ENCODE assay signal across 21 cellular contexts in the genomic region with DNA sequence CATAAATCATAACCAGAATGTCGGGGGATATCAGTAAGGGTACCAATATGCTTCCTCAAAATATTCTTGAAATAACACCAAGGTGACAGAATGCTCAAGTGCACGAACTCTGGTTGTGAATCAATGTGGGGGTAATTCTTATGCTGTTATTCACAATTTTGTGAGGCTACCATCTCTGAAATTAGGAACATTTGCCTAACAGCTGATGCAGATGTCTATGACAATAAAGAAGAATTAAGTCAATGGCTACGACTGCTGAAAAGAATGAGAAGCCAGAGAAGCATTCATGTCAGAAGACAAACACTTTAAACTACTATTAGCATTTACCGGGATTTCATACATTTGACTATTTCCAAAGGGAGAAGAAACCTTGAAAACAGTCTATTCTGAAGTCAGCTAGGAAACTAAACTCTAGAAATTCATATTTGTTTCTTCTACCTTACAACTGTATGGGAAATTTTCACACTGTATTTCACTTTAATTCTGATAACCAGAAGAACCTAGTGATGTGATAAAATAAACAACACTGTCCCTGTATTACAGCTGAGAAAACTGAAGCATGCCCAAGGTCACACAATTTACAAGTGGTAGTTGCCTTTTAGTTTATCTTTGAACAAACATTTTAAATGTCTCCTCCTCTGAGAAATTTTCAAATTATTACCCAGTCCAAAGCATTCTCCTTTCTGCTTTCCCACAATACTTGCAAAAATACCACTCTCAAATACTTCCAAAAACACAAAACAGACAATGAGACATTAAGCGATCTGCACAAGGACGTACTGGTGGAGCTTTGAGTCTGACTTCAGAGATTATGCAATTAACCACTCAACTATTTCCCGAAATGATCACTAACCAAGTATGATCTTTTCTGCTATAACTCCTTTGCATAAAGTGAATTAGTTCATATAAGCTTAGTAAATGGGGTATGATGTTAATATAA. TPM values are rescaled to one million over a fixed set of nuclear protein-coding genes. Genes with fewer than 3 reads are reported as not detected.
DNase-seq lines count a peak whose midpoint lies in the region; ATAC-seq, FAIRE-seq and TF ChIP-seq lines count a peak whose summit lies in the region.
"Had no signal": no experiment of that assay in that cellular context is flagged by ENCODE, and none has a peak within 500 bp of the region (broad histone marks: within the 10 kb centered on the region; RNA-seq: fewer than 3 reads in every experiment).

No MANE protein-coding gene starts in this region.

- H3K27me3 Mint-ChIP-seq in WTC11 (ENCODE audit: low read depth): no peaks in the 10 kb centered on the region
- H3K27me3 Mint-ChIP-seq: activated CD4-positive, alpha-beta T cell treated with anti-CD3 and anti-CD28 coated beads, Interleukin-2, amount 10 ng/mL, durations not matched to agents 24 days and 14 days; activated CD8-positive, alpha-beta memory T cell treated with anti-CD3 and anti-CD28 coated beads, Interleukin-2, amount 10 ng/mL, durations not matched to agents 7 days and 5 days; activated naive CD8-positive, alpha-beta T cell treated with anti-CD3 and anti-CD28 coated beads, Interleukin-2, amount 10 ng/mL, durations not matched to agents 7 days and 5 days had no signal

- H3K4me2 ChIP-seq in smooth muscle cell: peak overlapping the region; percentile 47
- H3K4me2 ChIP-seq: A549 had no signal

- no peak overlapping the region for H3K4me3 ChIP-seq in smooth muscle cell
- H3K4me3 ChIP-seq: A549, colonic mucosa, heart left ventricle, lung, suprapubic skin, vagina had no signal

- H3K4me3 Mint-ChIP-seq in WTC11: peak overlapping the region; percentile 32
- H3K4me3 Mint-ChIP-seq: activated CD4-positive, alpha-beta T cell treated with anti-CD3 and anti-CD28 coated beads, Interleukin-2, amount 10 ng/mL, durations not matched to agents 24 days and 14 days; activated CD8-positive, alpha-beta memory T cell treated with anti-CD3 and anti-CD28 coated beads, Interleukin-2, amount 10 ng/mL, durations not matched to agents 7 days and 5 days; activated naive CD8-positive, alpha-beta T cell treated with anti-CD3 and anti-CD28 coated beads, Interleukin-2, amount 10 ng/mL, durations not matched to agents 7 days and 5 days had no signal

- TF ChIP-seq CTCF in WTC11 (IDR thresholded peaks at IDR 0.05) (no peak), smooth muscle cell (IDR thresholded peaks at IDR 0.05; ENCODE audit: borderline replicate concordance, insufficient read depth, poor library complexity, severe bottlenecking) (no peak)

- no peak for ATAC-seq in WTC11
- ATAC-seq in stimulated activated naive CD8-positive, alpha-beta T cell treated with anti-CD3 and anti-CD28 coated beads, Interleukin-15, Interleukin-2, amounts not matched to agents 100 U/mL and 50 U/mL, for 24 hours: no peak
- ATAC-seq: A549; activated CD8-positive, alpha-beta memory T cell treated with anti-CD3 and anti-CD28 coated beads, Interleukin-2, amount 10 ng/mL, durations not matched to agents 7 days and 5 days; Right ventricle myocardium inferior; sciatic nerve had no signal

- H3K27ac Mint-ChIP-seq in WTC11: peak overlapping the region; percentile 83
- H3K27ac Mint-ChIP-seq: activated CD4-positive, alpha-beta T cell treated with anti-CD3 and anti-CD28 coated beads, Interleukin-2, amount 10 ng/mL, durations not matched to agents 24 days and 14 days; activated CD8-positive, alpha-beta memory T cell treated with anti-CD3 and anti-CD28 coated beads, Interleukin-2, amount 10 ng/mL, durations not matched to agents 7 days and 5 days; activated naive CD8-positive, alpha-beta T cell treated with anti-CD3 and anti-CD28 coated beads, Interleukin-2, amount 10 ng/mL, durations not matched to agents 7 days and 5 days had no signal

- DNase-seq in SIG-M5 treated with dmso at 0.1 percent for 504 hours (lab: John Stamatoyannopoulos, UW; ENCODE audit: unreplicated experiment) (peak; percentile 11), SIG-M5 (lab: John Stamatoyannopoulos, UW) (no peak), WTC11 (ENCODE audit: low spot score) (no peak), smooth muscle cell (lab: John Stamatoyannopoulos, UW; ENCODE audit: unreplicated experiment) (no peak), H54 (ENCODE audit: insufficient read length, low spot score) (no peak), DMS153 (lab: John Stamatoyannopoulos, UW) (no peak)
- DNase-seq in stimulated activated naive CD8-positive, alpha-beta T cell treated with anti-CD3 and anti-CD28 coated beads, Interleukin-15, Interleukin-2, amounts not matched to agents 100 U/mL and 50 U/mL, for 24 hours: no peak
- DNase-seq: activated CD4-positive, alpha-beta T cell treated with anti-CD3 and anti-CD28 coated beads, Interleukin-2, amount 10 ng/mL, durations not matched to agents 24 days and 14 days; activated CD8-positive, alpha-beta memory T cell treated with anti-CD3 and anti-CD28 coated beads, Interleukin-2, amount 10 ng/mL, durations not matched to agents 7 days and 5 days; activated naive CD8-positive, alpha-beta T cell treated with anti-CD3 and anti-CD28 coated beads, Interleukin-2, amount 10 ng/mL, durations not matched to agents 7 days and 5 days; colonic mucosa; heart left ventricle had no signal

- H3K4me1 ChIP-seq in smooth muscle cell (ENCODE audit: low read depth): peaks cover 18% of the 10 kb centered on the region
- H3K4me1 ChIP-seq: colonic mucosa had no signal

- peaks cover 58% of the 10 kb centered on the region for H3K4me1 Mint-ChIP-seq in WTC11

- H3F3A ChIP-seq in smooth muscle cell (ENCODE audit: low read depth): no peaks in the 10 kb centered on the region

- H3K9ac ChIP-seq in smooth muscle cell (ENCODE audit: low read depth): no peak overlapping the region

- no peak for TF ChIP-seq POLR2A in H54 (IDR thresholded peaks at IDR 0.05; ENCODE audit: low read depth, low read length)

- CTCF ChIA-PET in WTC11 (lab: Charles Lee): no interaction called here

- H4K20me1 ChIP-seq in smooth muscle cell (ENCODE audit: low read depth): peaks cover 48% of the 10 kb centered on the region

- POLR2A ChIA-PET in WTC11 (lab: Charles Lee): no interaction called here

- FAIRE-seq in islet of Langerhans (lab: Jason Lieb, UNC): peak; percentile 79
- FAIRE-seq in H54 (lab: Jason Lieb, UNC): no peak
- FAIRE-seq: A549, G401.6 had no signal

- H3K9me3 Mint-ChIP-seq in WTC11: peaks cover 12% of the 10 kb centered on the region
- H3K9me3 Mint-ChIP-seq: activated CD4-positive, alpha-beta T cell treated with anti-CD3 and anti-CD28 coated beads, Interleukin-2, amount 10 ng/mL, durations not matched to agents 24 days and 14 days had no signal

- no peaks in the 10 kb centered on the region for H3K27me3 ChIP-seq in smooth muscle cell (ENCODE audit: low read depth)
- H3K27me3 ChIP-seq: colonic mucosa, heart left ventricle, suprapubic skin, vagina had no signal

- H2AFZ ChIP-seq in smooth muscle cell (ENCODE audit: low read depth): no peak overlapping the region

- no peaks in the 10 kb centered on the region for H3K36me3 ChIP-seq in smooth muscle cell (ENCODE audit: low read depth)
- H3K36me3 ChIP-seq: colonic mucosa, heart left ventricle, suprapubic skin, vagina had no signal

- peaks cover 71% of the 10 kb centered on the region for H3K79me2 ChIP-seq in smooth muscle cell (ENCODE audit: low read depth)

- peaks cover 10% of the 10 kb centered on the region for H3K36me3 Mint-ChIP-seq in WTC11
- H3K36me3 Mint-ChIP-seq: activated CD8-positive, alpha-beta memory T cell treated with anti-CD3 and anti-CD28 coated beads, Interleukin-2, amount 10 ng/mL, durations not matched to agents 7 days and 5 days; activated naive CD8-positive, alpha-beta T cell treated with anti-CD3 and anti-CD28 coated beads, Interleukin-2, amount 10 ng/mL, durations not matched to agents 7 days and 5 days had no signal

- no peak overlapping the region for H3K27ac ChIP-seq in smooth muscle cell (ENCODE audit: low read depth)
- H3K27ac ChIP-seq: A549, C4-2B, colonic mucosa, heart left ventricle, suprapubic skin, vagina had no signal

- H3K9me3 ChIP-seq in smooth muscle cell (replicated peaks; ENCODE audit: low read depth): no peaks in the 10 kb centered on the region
- H3K9me3 ChIP-seq: A549, colonic mucosa, heart left ventricle, suprapubic skin, vagina had no signal

- 44% methylated on average over 7 of the region's 7 CpGs for WGBS in smooth muscle cell (ENCODE audit: low lambda C conversion rate)

TF ChIP-seq in WTC11, 78 proteins besides CTCF, POLR2A, EP300 and RAD21:
- no peak for TF ChIP-seq FOXJ3 (CRISPR knock-in tag; IDR thresholded peaks at IDR 0.05; ENCODE audit: borderline replicate concordance)
- TF ChIP-seq, protein P1, sequence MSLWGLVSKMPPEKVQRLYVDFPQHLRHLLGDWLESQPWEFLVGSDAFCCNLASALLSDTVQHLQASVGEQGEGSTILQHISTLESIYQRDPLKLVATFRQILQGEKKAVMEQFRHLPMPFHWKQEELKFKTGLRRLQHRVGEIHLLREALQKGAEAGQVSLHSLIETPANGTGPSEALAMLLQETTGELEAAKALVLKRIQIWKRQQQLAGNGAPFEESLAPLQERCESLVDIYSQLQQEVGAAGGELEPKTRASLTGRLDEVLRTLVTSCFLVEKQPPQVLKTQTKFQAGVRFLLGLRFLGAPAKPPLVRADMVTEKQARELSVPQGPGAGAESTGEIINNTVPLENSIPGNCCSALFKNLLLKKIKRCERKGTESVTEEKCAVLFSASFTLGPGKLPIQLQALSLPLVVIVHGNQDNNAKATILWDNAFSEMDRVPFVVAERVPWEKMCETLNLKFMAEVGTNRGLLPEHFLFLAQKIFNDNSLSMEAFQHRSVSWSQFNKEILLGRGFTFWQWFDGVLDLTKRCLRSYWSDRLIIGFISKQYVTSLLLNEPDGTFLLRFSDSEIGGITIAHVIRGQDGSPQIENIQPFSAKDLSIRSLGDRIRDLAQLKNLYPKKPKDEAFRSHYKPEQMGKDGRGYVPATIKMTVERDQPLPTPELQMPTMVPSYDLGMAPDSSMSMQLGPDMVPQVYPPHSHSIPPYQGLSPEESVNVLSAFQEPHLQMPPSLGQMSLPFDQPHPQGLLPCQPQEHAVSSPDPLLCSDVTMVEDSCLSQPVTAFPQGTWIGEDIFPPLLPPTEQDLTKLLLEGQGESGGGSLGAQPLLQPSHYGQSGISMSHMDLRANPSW (CRISPR knock-in tag; conservative IDR thresholded peaks at IDR 0.05; ENCODE audit: low read depth): no peak

RNA-seq across cellular contexts. Expression of a gene that starts 18.0 kb away (rescaled TPM):
- total RNA-seq in WTC11 (2021) (22.6 to 25.6 TPM (median 25.3 TPM) in 3 replicates), smooth muscle cell (17.2 and 17.8 TPM in 2 replicates)
- polyA plus RNA-seq in smooth muscle cell: 8.8 and 14.9 TPM in 2 replicates
